Comparison of ENCODE assay signal across 31 cellular contexts in the genomic region with DNA sequence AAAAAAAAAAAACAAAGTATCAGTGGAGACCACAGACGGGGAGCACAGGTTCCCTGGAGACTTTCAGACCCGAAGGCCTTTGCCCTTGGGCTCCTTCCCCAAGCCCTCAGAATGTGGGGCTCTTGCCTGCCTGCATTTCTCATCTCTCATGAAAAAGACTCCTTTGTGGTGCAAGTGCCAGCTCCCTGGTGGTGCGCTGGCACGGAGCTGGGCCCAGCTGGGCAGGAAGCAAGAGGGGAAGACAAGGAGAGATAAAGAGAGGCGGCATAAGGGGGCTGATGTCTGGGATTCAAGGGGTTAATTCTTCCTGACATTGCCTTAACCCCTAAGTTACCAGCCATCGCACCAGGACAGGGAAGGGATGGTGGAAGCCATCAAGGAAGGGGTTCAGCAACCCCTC. TPM values are rescaled to one million over a fixed set of nuclear protein-coding genes. Genes with fewer than 3 reads are reported as not detected.
"Had no signal": no experiment of that assay in that cellular context is flagged by ENCODE, and none has a peak within 500 bp of the region (broad histone marks: within the 10 kb centered on the region; RNA-seq: fewer than 3 reads in every experiment).

No MANE protein-coding gene starts in this region.

- H3K27me3 ChIP-seq: body of pancreas, MG63, SJSA1 had no signal

- H3K36me3 ChIP-seq: breast epithelium, MG63, SJSA1 had no signal

- H3K4me3 ChIP-seq: body of pancreas, breast epithelium, MG63, SJSA1 had no signal

- H3K9ac ChIP-seq: SK-N-SH had no signal

- H3K27ac ChIP-seq: body of pancreas, breast epithelium, SJSA1 had no signal

- H3K4me1 ChIP-seq: body of pancreas, breast epithelium, SJSA1 had no signal

- DNase-seq: activated CD4-positive, alpha-beta T cell treated with anti-CD3 and anti-CD28 coated beads, Interleukin-2, amount 10 ng/mL, durations not matched to agents 24 days and 14 days; activated CD4-positive, alpha-beta T cell treated with anti-CD3 and anti-CD28 coated beads, Interleukin-2, amount 50 U/mL, for 4 hours; activated CD8-positive, alpha-beta T cell treated with anti-CD3 and anti-CD28 coated beads for 36 hours; activated effector memory CD4-positive, alpha-beta T cell treated with anti-CD3 and anti-CD28 coated beads, Interleukin-2, amount 50 U/mL, for 16 hours; activated naive CD4-positive, alpha-beta T cell; activated naive CD4-positive, alpha-beta T cell treated with anti-CD3 and anti-CD28 coated beads, Interleukin-2, amount 50 U/mL, for 16 hours; activated naive CD8-positive, alpha-beta T cell treated with anti-CD3 and anti-CD28 coated beads, Interleukin-2, amount 10 ng/mL, durations not matched to agents 7 days and 5 days; activated T-cell treated with anti-CD3 and anti-CD28 coated beads, Interleukin-2, amount 50 U/mL, for 1 hour; activated T-cell treated with anti-CD3 and anti-CD28 coated beads, Interleukin-2, amount 50 U/mL, for 72 hours; body of pancreas; Kasumi-1; KG1; MG63; NCI-H1048; NCI-H1105 treated with DMSO at 0.1 percent for 48 hours; NCI-H1436 treated with DMSO at 0.1 percent for 48 hours; NCI-H1694 treated with DMSO at 0.1 percent for 48 hours; NCI-H2029; NCI-H345; NCI-H524 treated with DMSO at 0.1 percent for 48 hours; SHP77; SK-N-SH had no signal

- ATAC-seq: activated CD8-positive, alpha-beta T cell treated with anti-CD3 and anti-CD28 coated beads for 36 hours; activated T-cell treated with anti-CD3 and anti-CD28 coated beads, Interleukin-2, amount 50 U/mL, for 72 hours; activated T-helper 17 cell treated with anti-CD3 and anti-CD28 coated beads, Interleukin-2, amount 50 U/mL, for 72 hours; body of pancreas; Panc1 had no signal

- H3K4me2 ChIP-seq: SK-N-SH had no signal

- H3K9me3 ChIP-seq: body of pancreas, breast epithelium, MG63, SJSA1, SK-N-SH had no signal

RNA-seq across cellular contexts. Expression of gene NLGN3, which starts 21.8 kb away (rescaled TPM):
- total RNA-seq: SJSA1 had no signal

RNA-seq across cellular contexts. Expression of gene MED12, which starts 48.1 kb away (rescaled TPM):
- total RNA-seq: SJSA1 had no signal

RNA-seq across cellular contexts. Expression of gene IL2RG, which starts 55.1 kb away (rescaled TPM):
- total RNA-seq: NCI-H460, RPMI7951, SJSA1 had no signal

RNA-seq across cellular contexts. Expression of gene GJB1, which starts 56.6 kb away (rescaled TPM):
- total RNA-seq: activated CD4-positive, alpha-beta T cell treated with anti-CD3 and anti-CD28 coated beads, Interleukin-2, amount 10 ng/mL, durations not matched to agents 24 days and 14 days; activated CD8-positive, alpha-beta memory T cell treated with anti-CD3 and anti-CD28 coated beads for 36 hours; activated CD8-positive, alpha-beta T cell treated with anti-CD3 and anti-CD28 coated beads for 36 hours; astrocyte; cardiac septum; NCI-H460; RPMI7951; SJSA1 had no signal

RNA-seq across cellular contexts. Expression of gene CXorf65, which starts 59.9 kb away (rescaled TPM):
- total RNA-seq: astrocyte, body of pancreas, breast epithelium, cardiac septum, NCI-H460, RPMI7951, SJSA1 had no signal
